ENCODE assay signal across 11 cellular contexts in genomic region chr11:73995731-73996130, GRCh38. TPM values are rescaled to one million over a fixed set of nuclear protein-coding genes. Genes with fewer than 3 reads are reported as not detected.
A peak's percentile ranks its signal among the peaks of the same experiment; 100 is the strongest.
DNase-seq lines count a peak whose midpoint lies in the region; ATAC-seq and TF ChIP-seq lines count a peak whose summit lies in the region.
"Had no signal": no experiment of that assay in that cellular context is flagged by ENCODE, and none has a peak within 500 bp of the region (broad histone marks: within the 10 kb centered on the region; RNA-seq: fewer than 3 reads in every experiment).

No MANE protein-coding gene starts in this region.

- H3K27me3 ChIP-seq in foreskin keratinocyte = no peaks in the 10 kb centered on the region
- H3K27me3 ChIP-seq: MG63 had no signal

- H3K4me3 ChIP-seq in foreskin fibroblast (ENCODE audit: low read depth in 1 of 2, low read length in 2 of 2) = no peak overlapping the region
- H3K4me3 ChIP-seq: MG63 had no signal

- DNase-seq in activated T-cell treated with anti-CD3 and anti-CD28 coated beads, Interleukin-2, amount 50 U/mL, for 4 hours = no peak
- DNase-seq in activated T-cell treated with anti-CD3 and anti-CD28 coated beads for 4 hours (no peak), HT-29 (ENCODE audit: low spot score) (no peak), foreskin fibroblast (no peak), foreskin keratinocyte (no peak)
- peak in 1 of 2 donors; percentile 47 for DNase-seq in stimulated activated naive CD8-positive, alpha-beta T cell treated with anti-CD3 and anti-CD28 coated beads, Interleukin-15, amount 100 ng/mL, for 72 hours
- DNase-seq: MG63 had no signal

- ATAC-seq in activated T-cell treated with anti-CD3 and anti-CD28 coated beads, Interleukin-2, amount 50 U/mL, for 4 hours = peak; percentile 81 to 86
- peak; percentile 64 for ATAC-seq in HG03354 (IDR thresholded peaks at IDR 0.05; ENCODE audit: poor library complexity, severe bottlenecking, unreplicated experiment)
- ATAC-seq in stimulated activated naive CD8-positive, alpha-beta T cell treated with anti-CD3 and anti-CD28 coated beads, Interleukin-15, amount 100 ng/mL, for 72 hours = peak; percentile 88
- no peak for ATAC-seq in foreskin keratinocyte

- no peaks in the 10 kb centered on the region for H3K4me1 ChIP-seq in foreskin keratinocyte
- H3K4me1 ChIP-seq: parathyroid adenoma had no signal

- peaks cover 79% of the 10 kb centered on the region for H3K4me1 Mint-ChIP-seq in activated T-cell treated with anti-CD3 and anti-CD28 coated beads, Interleukin-2, amount 50 U/mL, for 4 hours (ENCODE audit: low read depth)
- H3K4me1 Mint-ChIP-seq in activated naive CD4-positive, alpha-beta T cell treated with anti-CD3 and anti-CD28 coated beads, Interleukin-2, amount 50 U/mL, for 24 hours = peaks cover 71% of the 10 kb centered on the region
- H3K4me1 Mint-ChIP-seq in stimulated activated naive CD8-positive, alpha-beta T cell treated with anti-CD3 and anti-CD28 coated beads, Interleukin-15, amount 100 ng/mL, for 72 hours = peaks cover 93% of the 10 kb centered on the region

- H3K4me3 Mint-ChIP-seq in activated T-cell treated with anti-CD3 and anti-CD28 coated beads, Interleukin-2, amount 50 U/mL, for 4 hours = peak overlapping the region; percentile 58
- peak overlapping the region; percentile 59 for H3K4me3 Mint-ChIP-seq in activated naive CD4-positive, alpha-beta T cell treated with anti-CD3 and anti-CD28 coated beads, Interleukin-2, amount 50 U/mL, for 24 hours
- peak overlapping the region; percentile 73 to 90 for H3K4me3 Mint-ChIP-seq in stimulated activated naive CD8-positive, alpha-beta T cell treated with anti-CD3 and anti-CD28 coated beads, Interleukin-15, amount 100 ng/mL, for 72 hours

- H3K9me3 Mint-ChIP-seq in activated T-cell treated with anti-CD3 and anti-CD28 coated beads, Interleukin-2, amount 50 U/mL, for 4 hours = no peaks in the 10 kb centered on the region
- no peaks in the 10 kb centered on the region for H3K9me3 Mint-ChIP-seq in activated naive CD4-positive, alpha-beta T cell treated with anti-CD3 and anti-CD28 coated beads, Interleukin-2, amount 50 U/mL, for 24 hours
- no peaks in the 10 kb centered on the region for H3K9me3 Mint-ChIP-seq in stimulated activated naive CD8-positive, alpha-beta T cell treated with anti-CD3 and anti-CD28 coated beads, Interleukin-15, amount 100 ng/mL, for 72 hours

- TF ChIP-seq CTCF in foreskin fibroblast (IDR thresholded peaks at IDR 0.05; ENCODE audit: low read depth, low read length) (no peak), foreskin keratinocyte (conservative IDR thresholded peaks at IDR 0.05) (no peak)

- peaks cover 2% of the 10 kb centered on the region for H3K36me3 Mint-ChIP-seq in activated T-cell treated with anti-CD3 and anti-CD28 coated beads, Interleukin-2, amount 50 U/mL, for 4 hours (ENCODE audit: insufficient read depth)
- peaks cover 1% of the 10 kb centered on the region for H3K36me3 Mint-ChIP-seq in activated naive CD4-positive, alpha-beta T cell treated with anti-CD3 and anti-CD28 coated beads, Interleukin-2, amount 50 U/mL, for 24 hours

- peak overlapping the region; percentile 90 for H3K27ac Mint-ChIP-seq in activated naive CD4-positive, alpha-beta T cell treated with anti-CD3 and anti-CD28 coated beads, Interleukin-2, amount 50 U/mL, for 24 hours
- H3K27ac Mint-ChIP-seq in stimulated activated naive CD8-positive, alpha-beta T cell treated with anti-CD3 and anti-CD28 coated beads, Interleukin-15, amount 100 ng/mL, for 72 hours = peak overlapping the region; percentile 97 to 100

- no peak overlapping the region for H3K27ac ChIP-seq in foreskin keratinocyte
- H3K27ac ChIP-seq: parathyroid adenoma had no signal

- no peaks in the 10 kb centered on the region for H3K27me3 Mint-ChIP-seq in activated T-cell treated with anti-CD3 and anti-CD28 coated beads, Interleukin-2, amount 50 U/mL, for 4 hours (ENCODE audit: low read depth)
- H3K27me3 Mint-ChIP-seq in activated naive CD4-positive, alpha-beta T cell treated with anti-CD3 and anti-CD28 coated beads, Interleukin-2, amount 50 U/mL, for 24 hours = no peaks in the 10 kb centered on the region
- H3K27me3 Mint-ChIP-seq in stimulated activated naive CD8-positive, alpha-beta T cell treated with anti-CD3 and anti-CD28 coated beads, Interleukin-15, amount 100 ng/mL, for 72 hours = no peaks in the 10 kb centered on the region

RNA-seq across cellular contexts. Expression of gene UCP2, which starts 13.1 kb away (rescaled TPM):
- 100 to 1,000 TPM in 1 of 3 donors, 10 to 100 TPM in 2; 69.3 to 146 (median 88.9) TPM for total RNA-seq in activated T-cell treated with anti-CD3 and anti-CD28 coated beads, Interleukin-2, amount 50 U/mL, for 4 hours
- total RNA-seq in HT-29 (2014; rRNA removed; shearing (Covaris generic)) = 76.8 and 89.4 TPM in 2 replicates
- 0.42 and 0.65 TPM in 2 replicates for total RNA-seq in foreskin keratinocyte
- 1.0 and 1.2 TPM in 2 replicates for polyA plus RNA-seq in foreskin keratinocyte

RNA-seq across cellular contexts. Expression of gene UCP3, which starts 13.2 kb away (rescaled TPM):
- total RNA-seq in activated T-cell treated with anti-CD3 and anti-CD28 coated beads, Interleukin-2, amount 50 U/mL, for 4 hours = 1 to 10 TPM; 1.3 to 2.6 (median 1.7) TPM
- total RNA-seq in HT-29 (2014; rRNA removed; shearing (Covaris generic)) = 0.64 and 0.76 TPM in 2 replicates
- total RNA-seq in foreskin keratinocyte = 0.21 and 0.48 TPM in 2 replicates
- polyA plus RNA-seq in foreskin keratinocyte = 0.12 and 0.26 TPM in 2 replicates

RNA-seq across cellular contexts. Expression of gene DNAJB13, which starts 44.9 kb away (rescaled TPM):
- under 1 TPM in 2 of 3 donors, not detected in 1; 0.27 to 0.61 TPM for total RNA-seq in activated T-cell treated with anti-CD3 and anti-CD28 coated beads, Interleukin-2, amount 50 U/mL, for 4 hours
- 0.46 TPM in 1 of 2 replicates, not detected in the other for total RNA-seq in HT-29 (2014; rRNA removed; shearing (Covaris generic))
- total RNA-seq in foreskin keratinocyte = 0.07 TPM in 1 of 2 replicates, not detected in the other
- polyA plus RNA-seq in foreskin keratinocyte = not detected in 2 replicates
- total RNA-seq: dermis microvascular lymphatic vessel endothelial cell had no signal

Comparison
In these comparisons a context has a peak if more than half of its experiments do, and no peak if none do; other contexts are left out.
1. RNA of gene UCP2, which starts 13.1 kb away (total RNA-seq): 69.3 to 146 TPM in activated T-cell treated with anti-CD3 and anti-CD28 coated beads, Interleukin-2, amount 50 U/mL, for 4 hours and 76.8 to 89.4 TPM in HT-29; 0.42 to 0.65 TPM in foreskin keratinocyte; every median in the first group is over 10 times any median in the second.
2. Peak in every context shown above with its lines, with median percentiles within 50 percentile points of each other: H3K4me3 Mint-ChIP-seq.